In the genomic region with DNA sequence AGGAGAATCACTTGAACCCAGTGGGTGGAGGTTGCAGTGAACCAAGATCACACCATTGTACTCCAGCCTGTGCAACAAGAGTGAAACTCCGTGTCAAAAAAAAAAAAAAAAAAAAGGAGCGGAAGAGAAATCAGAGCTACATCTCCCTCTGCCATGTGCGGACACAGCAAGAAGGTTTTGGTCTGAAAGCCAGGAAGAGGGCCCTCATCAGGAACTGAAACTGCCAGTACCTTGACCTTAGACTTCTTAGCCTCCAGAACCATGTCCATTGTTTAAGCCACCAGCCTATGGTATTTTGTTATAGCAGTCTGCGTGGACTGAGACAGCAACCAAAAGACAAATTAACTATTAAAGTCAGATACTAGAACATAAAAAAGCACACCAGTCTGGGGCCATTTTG, we compare ENCODE assay signal across 41 cellular contexts. TPM values are rescaled to one million over a fixed set of nuclear protein-coding genes. Genes with fewer than 3 reads are reported as not detected.
"Had no signal": no experiment of that assay in that cellular context is flagged by ENCODE, and none has a peak within 500 bp of the region (broad histone marks: within the 10 kb centered on the region; RNA-seq: fewer than 3 reads in every experiment).

No MANE protein-coding gene starts in this region.

- H3K36me3 Mint-ChIP-seq: activated naive CD4-positive, alpha-beta T cell treated with anti-CD3 and anti-CD28 coated beads, Interleukin-2, amount 10 ng/mL, durations not matched to agents 7 days and 5 days; activated naive CD4-positive, alpha-beta T cell treated with anti-CD3 and anti-CD28 coated beads, Interleukin-2, amount 50 U/mL, for 24 hours; activated naive CD8-positive, alpha-beta T cell treated with anti-CD3 and anti-CD28 coated beads for 36 hours had no signal

- H3K27ac ChIP-seq: adrenal gland, ascending aorta, body of pancreas, brain microvascular endothelial cell, breast epithelium, cardiac muscle cell had no signal

- H3K9me3 Mint-ChIP-seq: activated naive CD4-positive, alpha-beta T cell treated with anti-CD3 and anti-CD28 coated beads for 36 hours; activated naive CD4-positive, alpha-beta T cell treated with anti-CD3 and anti-CD28 coated beads, Interleukin-2, amount 50 U/mL, for 24 hours; activated naive CD4-positive, alpha-beta T cell treated with anti-CD3 and anti-CD28 coated beads, Interleukin-2, amount 50 U/mL, for 72 hours; activated naive CD8-positive, alpha-beta T cell treated with anti-CD3 and anti-CD28 coated beads for 36 hours; activated T-helper 1 cell treated with anti-CD3 and anti-CD28 coated beads, Interleukin-12 subunit alpha, Interleukin-12 subunit beta, Interleukin-2, Interleukin-4 antibody, amounts not matched to agents 30 ng/mL and 10 ng/mL and 1 ng/mL, durations not matched to agents 14 hours and 24 hours and 36 hours; activated T-helper 17 cell treated with anti-CD3 and anti-CD28 coated beads, Interleukin-2, amount 50 U/mL, for 72 hours; central memory CD8-positive, alpha-beta T cell had no signal

- H3K4me1 Mint-ChIP-seq: activated naive CD4-positive, alpha-beta T cell treated with anti-CD3 and anti-CD28 coated beads, Interleukin-2, amount 10 ng/mL, durations not matched to agents 7 days and 5 days; activated naive CD4-positive, alpha-beta T cell treated with anti-CD3 and anti-CD28 coated beads, Interleukin-2, amount 50 U/mL, for 24 hours; activated naive CD8-positive, alpha-beta T cell treated with anti-CD3 and anti-CD28 coated beads for 36 hours; activated T-helper 17 cell treated with anti-CD3 and anti-CD28 coated beads, Interleukin-2, amount 50 U/mL, for 72 hours; central memory CD8-positive, alpha-beta T cell had no signal

- H3K9me3 ChIP-seq: adrenal gland, ascending aorta, body of pancreas, breast epithelium had no signal

- H3K4me3 Mint-ChIP-seq: activated naive CD4-positive, alpha-beta T cell treated with anti-CD3 and anti-CD28 coated beads for 36 hours; activated naive CD4-positive, alpha-beta T cell treated with anti-CD3 and anti-CD28 coated beads, Interleukin-2, amount 10 ng/mL, durations not matched to agents 7 days and 5 days; activated naive CD4-positive, alpha-beta T cell treated with anti-CD3 and anti-CD28 coated beads, Interleukin-2, amount 50 U/mL, for 24 hours; activated naive CD8-positive, alpha-beta T cell; activated naive CD8-positive, alpha-beta T cell treated with anti-CD3 and anti-CD28 coated beads for 36 hours; activated naive CD8-positive, alpha-beta T cell treated with anti-CD3 and anti-CD28 coated beads, Interleukin-2, amount 10 ng/mL, durations not matched to agents 7 days and 5 days; activated naive CD8-positive, alpha-beta T cell treated with anti-CD3 and anti-CD28 coated beads, Interleukin-2, amount 50 U/mL, for 24 hours; activated T-cell treated with anti-CD3 and anti-CD28 coated beads, Interleukin-2, amount 50 U/mL, for 4 hours; activated T-cell treated with anti-CD3 and anti-CD28 coated beads, Interleukin-2, amount 50 U/mL, for 72 hours; activated T-helper 1 cell treated with anti-CD3 and anti-CD28 coated beads, Interleukin-12 subunit alpha, Interleukin-12 subunit beta, Interleukin-2, Interleukin-4 antibody, amounts not matched to agents 30 ng/mL and 10 ng/mL and 1 ng/mL, durations not matched to agents 14 hours and 24 hours and 36 hours; activated T-helper 17 cell treated with anti-CD3 and anti-CD28 coated beads, Interleukin-2, amount 50 U/mL, for 72 hours; brain; central memory CD8-positive, alpha-beta T cell had no signal

- H3K4me3 ChIP-seq: adrenal gland, ascending aorta, body of pancreas, breast epithelium, cardiac muscle cell had no signal

- DNase-seq: activated effector memory CD4-positive, alpha-beta T cell treated with anti-CD3 and anti-CD28 coated beads, Interleukin-2, amount 50 U/mL, for 16 hours; activated effector memory CD4-positive, alpha-beta T cell treated with Interleukin-2 at 50 U/mL for 16 hours; activated gamma-delta T cell; activated gamma-delta T cell treated with Interleukin-2 at 50 U/mL for 16 hours; activated naive CD4-positive, alpha-beta T cell; activated naive CD4-positive, alpha-beta T cell treated with anti-CD3 and anti-CD28 coated beads for 36 hours; activated naive CD4-positive, alpha-beta T cell treated with anti-CD3 and anti-CD28 coated beads, Interleukin-2, amount 10 ng/mL, durations not matched to agents 7 days and 5 days; activated naive CD4-positive, alpha-beta T cell treated with anti-CD3 and anti-CD28 coated beads, Interleukin-2, amount 50 U/mL, for 16 hours; activated naive CD4-positive, alpha-beta T cell treated with Interleukin-2 at 50 U/mL for 16 hours; activated naive CD8-positive, alpha-beta T cell treated with anti-CD3 and anti-CD28 coated beads for 36 hours; activated naive CD8-positive, alpha-beta T cell treated with anti-CD3 and anti-CD28 coated beads, Interleukin-2, amount 10 ng/mL, durations not matched to agents 7 days and 5 days; activated naive CD8-positive, alpha-beta T cell treated with anti-CD3 and anti-CD28 coated beads, Interleukin-2, amount 50 U/mL, for 24 hours; activated T-cell treated with anti-CD3 and anti-CD28 coated beads, Interleukin-2, amount 50 U/mL, for 4 hours; activated T-cell treated with anti-CD3 and anti-CD28 coated beads, Interleukin-2, amount 50 U/mL, for 48 hours; activated T-cell treated with anti-CD3 and anti-CD28 coated beads, Interleukin-2, amount 50 U/mL, for 72 hours; adrenal gland; amniotic stem cell; amygdala; anterior cingulate cortex; aorta; body of pancreas; brain microvascular endothelial cell; caudate nucleus; central memory CD4-positive, alpha-beta T cell; cerebellar nuclear complex had no signal

- H3K4me1 ChIP-seq: ascending aorta, body of pancreas, breast epithelium had no signal

- H3K36me3 ChIP-seq: adrenal gland, ascending aorta, brain microvascular endothelial cell, breast epithelium, cardiac muscle cell had no signal

- H3K27ac Mint-ChIP-seq: activated naive CD4-positive, alpha-beta T cell treated with anti-CD3 and anti-CD28 coated beads for 36 hours; activated naive CD4-positive, alpha-beta T cell treated with anti-CD3 and anti-CD28 coated beads, Interleukin-2, amount 10 ng/mL, durations not matched to agents 7 days and 5 days; activated naive CD4-positive, alpha-beta T cell treated with anti-CD3 and anti-CD28 coated beads, Interleukin-2, amount 50 U/mL, for 72 hours; activated naive CD8-positive, alpha-beta T cell; activated naive CD8-positive, alpha-beta T cell treated with anti-CD3 and anti-CD28 coated beads for 36 hours; activated naive CD8-positive, alpha-beta T cell treated with anti-CD3 and anti-CD28 coated beads, Interleukin-2, amount 10 ng/mL, durations not matched to agents 7 days and 5 days; activated naive CD8-positive, alpha-beta T cell treated with anti-CD3 and anti-CD28 coated beads, Interleukin-2, amount 50 U/mL, for 24 hours; activated T-cell treated with anti-CD3 and anti-CD28 coated beads, Interleukin-2, amount 50 U/mL, for 72 hours; activated T-helper 1 cell treated with anti-CD3 and anti-CD28 coated beads, Interleukin-12 subunit alpha, Interleukin-12 subunit beta, Interleukin-2, Interleukin-4 antibody, amounts not matched to agents 30 ng/mL and 10 ng/mL and 1 ng/mL, durations not matched to agents 14 hours and 24 hours and 36 hours; activated T-helper 17 cell treated with anti-CD3 and anti-CD28 coated beads, Interleukin-2, amount 50 U/mL, for 72 hours; activated T-helper 2 cell treated with anti-CD3 and anti-CD28 coated beads, Interferon-gamma antibody, Interleukin-2, Interleukin-4, amounts not matched to agents 10 μg/mL and 5 μg/mL and 100 μg/mL, durations not matched to agents 14 hours and 24 hours and 36 hours had no signal

- ATAC-seq: activated naive CD4-positive, alpha-beta T cell treated with anti-CD3 and anti-CD28 coated beads, Interleukin-2, amount 50 U/mL, for 72 hours; activated naive CD8-positive, alpha-beta T cell treated with anti-CD3 and anti-CD28 coated beads, Interleukin-2, amount 50 U/mL, for 24 hours; activated T-cell treated with anti-CD3 and anti-CD28 coated beads, Interleukin-2, amount 50 U/mL, for 4 hours; activated T-cell treated with anti-CD3 and anti-CD28 coated beads, Interleukin-2, amount 50 U/mL, for 72 hours; activated T-helper 17 cell treated with anti-CD3 and anti-CD28 coated beads, Interleukin-2, amount 50 U/mL, for 72 hours; body of pancreas had no signal

- H3K27me3 ChIP-seq: adrenal gland, ascending aorta, body of pancreas, brain microvascular endothelial cell, breast epithelium, cardiac muscle cell had no signal

RNA-seq across cellular contexts. Expression of a gene that starts 52.8 kb away (rescaled TPM):
- total RNA-seq: activated naive CD4-positive, alpha-beta T cell treated with anti-CD3 and anti-CD28 coated beads for 36 hours; activated naive CD4-positive, alpha-beta T cell treated with anti-CD3 and anti-CD28 coated beads, Interleukin-2, amount 50 U/mL, for 72 hours; activated naive CD8-positive, alpha-beta T cell treated with anti-CD3 and anti-CD28 coated beads for 36 hours; activated naive CD8-positive, alpha-beta T cell treated with anti-CD3 and anti-CD28 coated beads, Interleukin-2, amount 10 ng/mL, durations not matched to agents 7 days and 5 days; activated T-cell treated with anti-CD3 and anti-CD28 coated beads, Interleukin-2, amount 50 U/mL, for 4 hours; activated T-cell treated with anti-CD3 and anti-CD28 coated beads, Interleukin-2, amount 50 U/mL, for 72 hours; activated T-helper 1 cell treated with anti-CD3 and anti-CD28 coated beads, Interleukin-12 subunit alpha, Interleukin-12 subunit beta, Interleukin-2, Interleukin-4 antibody, amounts not matched to agents 30 ng/mL and 10 ng/mL and 1 ng/mL, durations not matched to agents 14 hours and 24 hours and 36 hours; activated T-helper 17 cell treated with anti-CD3 and anti-CD28 coated beads, Interleukin-2, amount 50 U/mL, for 72 hours; activated T-helper 2 cell treated with anti-CD3 and anti-CD28 coated beads, Interferon-gamma antibody, Interleukin-2, Interleukin-4, amounts not matched to agents 10 μg/mL and 5 μg/mL and 100 μg/mL, durations not matched to agents 14 hours and 24 hours and 36 hours; aorta; ascending aorta; astrocyte; body of pancreas; bronchial epithelial cell; cardiac muscle cell; cardiac septum; cerebellum; chondrocyte had no signal
- polyA plus RNA-seq: aorta, cardiac muscle cell had no signal
